ENCODE assay signal across 8 cellular contexts in the genomic region with DNA sequence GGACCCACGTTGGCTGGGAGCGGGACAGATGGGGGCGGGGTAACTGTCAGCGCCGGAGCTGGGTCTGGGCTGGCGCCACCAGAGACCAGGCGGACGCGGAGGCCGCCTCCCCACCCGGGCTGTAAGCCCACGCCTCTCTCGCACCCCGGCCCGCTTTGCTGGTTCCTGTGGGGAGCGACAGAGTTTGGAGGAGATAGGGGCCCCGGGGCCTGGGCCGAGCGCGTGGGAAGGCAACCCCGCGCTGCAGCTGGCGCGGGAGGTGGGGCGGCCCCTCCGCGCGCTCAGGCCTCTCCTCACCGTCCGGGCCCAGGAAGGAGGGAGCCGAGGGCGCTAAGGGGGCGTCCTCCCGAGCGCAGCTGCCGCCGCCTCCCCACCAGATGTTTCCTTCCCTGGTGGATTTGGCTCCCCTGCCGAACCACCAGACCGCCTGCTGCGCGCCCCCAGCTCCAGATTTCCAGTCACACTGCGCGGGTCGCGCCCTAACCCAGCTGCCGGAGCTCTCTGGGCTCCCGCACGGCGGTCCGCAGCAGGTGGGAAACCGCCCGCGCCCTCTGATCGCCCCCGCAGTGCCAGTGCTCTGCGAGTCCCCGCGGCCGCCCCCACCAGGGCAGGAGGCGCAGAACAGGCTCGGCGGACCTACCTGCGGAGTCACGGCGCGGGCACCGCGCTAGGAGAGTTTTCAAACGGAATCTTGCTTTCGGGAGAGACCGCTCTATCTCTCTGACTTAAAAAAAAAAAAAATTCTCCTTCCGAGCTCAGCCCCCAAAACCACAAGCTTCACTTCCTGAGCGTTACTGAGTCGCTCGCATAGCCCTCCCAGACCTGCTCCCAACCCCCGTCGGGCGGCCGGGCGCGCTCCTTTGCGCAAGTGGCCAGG. TPM values are rescaled to one million over a fixed set of nuclear protein-coding genes. Genes with fewer than 3 reads are reported as not detected.
DNase-seq lines count a peak whose midpoint lies in the region; ATAC-seq and TF ChIP-seq lines count a peak whose summit lies in the region.

No MANE protein-coding gene starts in this region.

- 0% methylated on average over 13 of the region's 82 CpGs; no CpG with 5 or more reads in 1 of the 2 experiments for WGBS in IMR-90 (ENCODE audit: extremely low coverage in 2 of 2, insufficient read length in 1 of 2), 2 experiments
- WGBS in SK-N-SH (ENCODE audit: low lambda C conversion rate) = 2% methylated on average over 16 of the region's 82 CpGs

- H3K23ac ChIP-seq in IMR-90 (ENCODE audit: low read depth, low read length) = no peak overlapping the region

- H2BK5ac ChIP-seq in IMR-90 (ENCODE audit: low read depth, low read length, poor library complexity, severe bottlenecking) = no peak overlapping the region

- DNase-seq in DND-41 (peak; percentile 93), IMR-90 (no peak), SK-N-SH (peak; percentile 54), nucleus accumbens (lab: John Stamatoyannopoulos, UW) (no peak)
- peak; percentile 94 for DNase-seq in activated naive CD4-positive, alpha-beta T cell treated with anti-CD3 and anti-CD28 coated beads, Interleukin-2, amount 50 U/mL, for 16 hours
- DNase-seq in stimulated activated CD4-positive, alpha-beta T cell treated with anti-CD3 and anti-CD28 coated beads, Interleukin-15, amount 100 ng/mL, for 24 hours = peak; percentile 95

- no peak overlapping the region for H3K18ac ChIP-seq in IMR-90 (ENCODE audit: low read depth, low read length)

- H3K56ac ChIP-seq in IMR-90 (ENCODE audit: extremely low read depth, insufficient read depth, low read length) = no peak overlapping the region

- no peak overlapping the region for H2AK9ac ChIP-seq in IMR-90 (replicated peaks; ENCODE audit: low read depth, low read length, poor library complexity)

- TF ChIP-seq RAD21 in IMR-90 (IDR thresholded peaks at IDR 0.05; ENCODE audit: low read length) (no peak), SK-N-SH (IDR thresholded peaks at IDR 0.05; ENCODE audit: low read length) (no peak)

- no peaks in the 10 kb centered on the region for H3K79me1 ChIP-seq in IMR-90 (ENCODE audit: low read depth in 1 of 2, low read length in 2 of 2)

- H2BK20ac ChIP-seq in IMR-90 (ENCODE audit: low read depth, low read length) = no peak overlapping the region

- peak overlapping the region; percentile 98 for H3K9ac ChIP-seq in DND-41 (ENCODE audit: low read depth, low read length)
- no peak overlapping the region for H3K9ac ChIP-seq in IMR-90 (ENCODE audit: low read depth, low read length)
- H3K9ac ChIP-seq in SK-N-SH = no peak overlapping the region

- no peaks in the 10 kb centered on the region for H3K9me1 ChIP-seq in IMR-90 (ENCODE audit: insufficient read depth, low read length)

- CTCF ChIA-PET in IMR-90 (lab: Yijun Ruan, JAX) = interaction anchor here (0.6 kb wide), 1 partner anchor 8 kb away, joined by 3 read pairs; no protein-coding TSS in a partner anchor
- CTCF ChIA-PET in SK-N-SH (lab: Yijun Ruan, JAX) = interaction anchor here (0.6 to 1.4 kb wide), 4 partner anchors 12 to 194 kb away, joined by 3 to 6 read pairs (median 3); no protein-coding TSS in a partner anchor

- H3K4me3 ChIP-seq in DND-41 (ENCODE audit: low read depth in 1 of 2, low read length in 2 of 2) (peak overlapping the region; percentile 71 to 74), IMR-90 (ENCODE audit: insufficient read depth, low read depth, low read length) (peak overlapping the region; percentile 35), SK-N-SH (ENCODE audit: low read depth in 2 of 2, low read length in 1 of 2) (peak overlapping the region; percentile 6 to 53; a peak in 3 of 4 replicates), iPS-11a (ENCODE audit: low read depth, low read length) (peak overlapping the region; percentile 30)

- no peaks in the 10 kb centered on the region for H3K9me2 ChIP-seq in SK-N-SH

- H3K36me3 ChIP-seq in DND-41 (ENCODE audit: insufficient read depth, low read length) = peaks cover 39% of the 10 kb centered on the region
- H3K36me3 ChIP-seq in IMR-90 (ENCODE audit: control insufficient read depth, insufficient read depth, low read length) = no peaks in the 10 kb centered on the region
- no peaks in the 10 kb centered on the region for H3K36me3 ChIP-seq in SK-N-SH (replicated peaks in 1 of 2; ENCODE audit: control insufficient read depth in 1 of 2, insufficient read depth in 2 of 2, low read length in 1 of 2)

- in situ Hi-C loops in IMR-90 (cut with MboI; ENCODE audit: low sequenced_read_pairs) = no loop called here

- H3K4me1 ChIP-seq in DND-41 (ENCODE audit: insufficient read depth, low read length) (peaks cover 38% of the 10 kb centered on the region), IMR-90 (ENCODE audit: control insufficient read depth, insufficient read depth, low read length) (peaks cover 8% of the 10 kb centered on the region), SK-N-SH (ENCODE audit: control insufficient read depth in 1 of 2, insufficient read depth in 2 of 2, low read depth in 1 of 2, low read length in 1 of 2) (peaks cover 0 to 14% of the 10 kb centered on the region in 2 experiments; a peak in 1 of 4 replicates)

- BruUV-seq in IMR-90 (replicated peaks; lab: Mats Ljungman, UMichigan) = no TSS peak

- H3K79me2 ChIP-seq in DND-41 (ENCODE audit: insufficient read depth, low read length) (peaks cover 45% of the 10 kb centered on the region), SK-N-SH (ENCODE audit: insufficient read depth) (no peaks in the 10 kb centered on the region)

- no peak for TF ChIP-seq POLR2A in IMR-90 (IDR thresholded peaks at IDR 0.05; ENCODE audit: low read depth, low read length)

- intact Hi-C loops in IMR-90 (cut with micrococcal nuclease) = loop anchor here (10.0 kb wide), 1 partner anchor 349 kb away; the partner anchor contains the start of gene RPL5

- peak; percentile 76 for TF ChIP-seq CTCF in DND-41 (IDR thresholded peaks at IDR 0.05; ENCODE audit: borderline replicate concordance, extremely low read depth, low read length, poor library complexity, severe bottlenecking)
- TF ChIP-seq CTCF in IMR-90 (conservative IDR thresholded peaks at IDR 0.05; ENCODE audit: low read depth, low read length) = no peak
- peak; percentile 28 for TF ChIP-seq CTCF in SK-N-SH (IDR thresholded peaks at IDR 0.05)

- dilution Hi-C loops in IMR-90 (cut with HindIII; ENCODE audit: low sequenced_read_pairs, unreplicated experiment) = no loop called here

- no peak overlapping the region for H3K14ac ChIP-seq in IMR-90 (replicated peaks; ENCODE audit: low read depth, low read length)

- H2AK5ac ChIP-seq in IMR-90 (ENCODE audit: low read depth, low read length) = no peak overlapping the region

- H4K8ac ChIP-seq in IMR-90 (ENCODE audit: low read depth in 2 of 2, low read length in 2 of 2) = no peak overlapping the region

- no peak for TF ChIP-seq EP300 in SK-N-SH (IDR thresholded peaks at IDR 0.05; ENCODE audit: borderline replicate concordance in 1 of 2, low read depth in 1 of 2, low read length in 1 of 2)

- H3F3A ChIP-seq in SK-N-SH (replicated peaks; ENCODE audit: insufficient read depth) = peaks cover 7% of the 10 kb centered on the region

- H3K4ac ChIP-seq in IMR-90 (ENCODE audit: low read depth, low read length) = no peak overlapping the region

- no peak overlapping the region for H2BK15ac ChIP-seq in IMR-90 (ENCODE audit: low read depth, low read length)

- H2BK120ac ChIP-seq in IMR-90 (ENCODE audit: low read depth, low read length) = no peak overlapping the region

- no peak overlapping the region for H4K5ac ChIP-seq in IMR-90 (ENCODE audit: low read depth, low read length)

- peak overlapping the region; percentile 68 for H3K4me2 ChIP-seq in DND-41 (ENCODE audit: insufficient read depth, low read length)
- peak overlapping the region; percentile 66 for H3K4me2 ChIP-seq in IMR-90 (ENCODE audit: low read depth, low read length)
- H3K4me2 ChIP-seq in SK-N-SH = peak overlapping the region; percentile 69

- H4K20me1 ChIP-seq in DND-41 (ENCODE audit: insufficient read depth, low read length) (peaks cover 12% of the 10 kb centered on the region; the same call in 1 of the 2 replicates), IMR-90 (ENCODE audit: insufficient read depth, low read length) (peaks cover 17% of the 10 kb centered on the region), SK-N-SH (ENCODE audit: insufficient read depth) (peaks cover 6% of the 10 kb centered on the region; the same call in 1 of the 2 replicates)

- H3K27me3 ChIP-seq in DND-41 (ENCODE audit: insufficient read depth, low read length, poor library complexity) (no peaks in the 10 kb centered on the region), IMR-90 (ENCODE audit: control insufficient read depth, insufficient read depth, low read length) (peaks cover 81% of the 10 kb centered on the region), SK-N-SH (ENCODE audit: insufficient read depth) (peaks cover 86% of the 10 kb centered on the region)

- peak; percentile 59 for ATAC-seq in DND-41 (ENCODE audit: insufficient read depth, low read depth)
- peak; percentile 57 for ATAC-seq in GM21515 (IDR thresholded peaks at IDR 0.05; ENCODE audit: unreplicated experiment)
- ATAC-seq in IMR-90 (ENCODE audit: low read depth) = peak; percentile 4; the same call in 1 of the 2 replicates

- POLR2A ChIA-PET in IMR-90 (lab: Charles Lee; ENCODE audit: unreplicated experiment) = no interaction called here
- POLR2A ChIA-PET in SK-N-SH (lab: Yijun Ruan, JAX) = no interaction called here

- H3K9me3 ChIP-seq in DND-41 (ENCODE audit: insufficient read depth, low read length, severe bottlenecking) (no peaks in the 10 kb centered on the region), IMR-90 (ENCODE audit: control insufficient read depth, insufficient read depth, low read length) (peaks cover 10% of the 10 kb centered on the region; the same call in 1 of the 2 replicates), SK-N-SH (no peaks in the 10 kb centered on the region)

- no peak overlapping the region for H4K91ac ChIP-seq in IMR-90 (ENCODE audit: insufficient read depth, low read depth, low read length)

- H3K27ac ChIP-seq in DND-41 (ENCODE audit: low read length) (peak overlapping the region; percentile 98), IMR-90 (ENCODE audit: insufficient read depth, low read length) (no peak overlapping the region), SK-N-SH (ENCODE audit: low read depth in 2 of 2, low read length in 1 of 2) (no peak overlapping the region)

- peak overlapping the region; percentile 46 for H2AFZ ChIP-seq in DND-41 (ENCODE audit: low read depth, low read length)
- H2AFZ ChIP-seq in IMR-90 (replicated peaks; ENCODE audit: low read length, poor library complexity) = peak overlapping the region; percentile 85
- H2AFZ ChIP-seq in SK-N-SH (ENCODE audit: low read depth) = 0 out of 2 replicates have a peak overlapping the region, but pooled peaks have one; percentile 46

TF ChIP-seq in IMR-90, 13 proteins besides CTCF, POLR2A, EP300 and RAD21 (continues in another document):
- no peak for TF ChIP-seq MAFK (IDR thresholded peaks at IDR 0.05; ENCODE audit: low read depth, low read length)

TF ChIP-seq in SK-N-SH, 30 proteins besides CTCF, POLR2A, EP300 and RAD21 (continues in another document):
- TF ChIP-seq EZH2phosphoT487 (IDR thresholded peaks at IDR 0.05; ENCODE audit: borderline replicate concordance, low read depth) = peak; percentile 98

RNA-seq across cellular contexts. Expression of gene GFI1, which starts 1.1 kb away (rescaled TPM):
- total RNA-seq in IMR-90 (2012; rRNA removed) = under 0.01 TPM in 2 replicates
- polyA plus RNA-seq in IMR-90 (2012; rRNA removed) = 0.16 and 0.21 TPM in 2 replicates
- 0.05 and 0.12 TPM in 2 replicates for polyA plus RNA-seq in IMR-90 (2012; cell fraction: cytosol; rRNA removed)
- polyA plus RNA-seq in IMR-90 (2012; cell fraction: nucleus; rRNA removed; ENCODE audit: low replicate concordance) = 0.85 and 1.0 TPM in 2 replicates
- 0.18 and 0.19 TPM in 2 replicates for polyA plus RNA-seq in SK-N-SH (2012; rRNA removed)
- 0.08 and 0.12 TPM in 2 replicates for polyA plus RNA-seq in SK-N-SH (2012; cell fraction: cytosol; rRNA removed)
- 0.62 and 0.69 TPM in 2 replicates for polyA plus RNA-seq in SK-N-SH (2012; cell fraction: nucleus; rRNA removed)

Comparison
In these comparisons a context has a peak if more than half of its experiments do, and no peak if none do; other contexts are left out.
1. ATAC-seq: peak in every context shown above with its lines; median percentile 59 in DND-41; 57 in GM21515; 4 in IMR-90.
2. DNase-seq: peak in DND-41 (single experiment), SK-N-SH (single experiment), activated naive CD4-positive, alpha-beta T cell treated with anti-CD3 and anti-CD28 coated beads, Interleukin-2, amount 50 U/mL, for 16 hours (single experiment) and stimulated activated CD4-positive, alpha-beta T cell treated with anti-CD3 and anti-CD28 coated beads, Interleukin-15, amount 100 ng/mL, for 24 hours (single experiment); none in IMR-90 (single experiment) and nucleus accumbens (0 of 56).
3. Peak in every context shown above with its lines, with median percentiles within 50 percentile points of each other: H2AFZ ChIP-seq, H3K4me2 ChIP-seq and H3K4me3 ChIP-seq.